Comparison of ENCODE assay signal across 34 cellular contexts in the genomic region with DNA sequence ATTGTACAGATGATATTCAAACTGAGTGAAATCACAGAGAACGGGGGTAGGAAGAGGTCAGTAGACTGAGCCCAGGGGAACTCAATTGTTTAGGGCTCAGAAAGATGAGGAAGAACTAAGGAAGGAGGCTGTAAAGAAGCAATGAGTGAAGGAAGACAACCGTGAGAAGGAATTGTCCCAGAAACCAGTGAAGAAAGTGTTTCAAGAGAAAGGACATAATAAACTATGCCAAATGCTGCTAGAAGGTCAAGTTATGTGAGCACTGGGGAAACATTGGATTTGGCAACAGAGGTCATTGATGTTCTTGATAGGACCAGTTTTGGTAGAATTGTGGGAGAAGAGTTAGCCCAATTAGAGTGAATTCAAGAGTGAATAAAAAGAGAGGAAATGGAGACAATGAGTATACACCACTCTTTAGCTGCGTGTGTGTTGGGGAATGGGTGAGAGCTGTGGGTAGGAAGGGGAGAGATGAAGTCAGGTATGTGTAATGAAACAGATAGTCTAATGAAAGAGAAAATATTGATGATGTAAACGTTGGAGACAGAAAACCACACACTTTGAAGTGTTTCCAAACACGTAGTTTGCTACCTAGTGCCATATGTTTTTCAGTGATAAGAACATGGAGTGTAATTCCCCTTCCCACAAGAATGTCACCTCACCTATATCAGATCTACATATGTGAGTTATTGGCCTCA. TPM values are rescaled to one million over a fixed set of nuclear protein-coding genes. Genes with fewer than 3 reads are reported as not detected.
"Had no signal": no experiment of that assay in that cellular context is flagged by ENCODE, and none has a peak within 500 bp of the region (broad histone marks: within the 10 kb centered on the region; RNA-seq: fewer than 3 reads in every experiment).

No MANE protein-coding gene starts in this region.

- H3K4me2 ChIP-seq: SK-N-SH had no signal

- H3K9ac ChIP-seq: SK-N-SH had no signal

- H3K36me3 Mint-ChIP-seq: activated naive CD4-positive, alpha-beta T cell treated with anti-CD3 and anti-CD28 coated beads, Interleukin-2, amount 50 U/mL, for 24 hours; activated naive CD8-positive, alpha-beta T cell treated with anti-CD3 and anti-CD28 coated beads, Interleukin-2, amount 10 ng/mL, durations not matched to agents 7 days and 5 days had no signal

- H3K27me3 Mint-ChIP-seq: activated CD4-positive, alpha-beta T cell treated with anti-CD3 and anti-CD28 coated beads for 36 hours; activated CD4-positive, alpha-beta T cell treated with anti-CD3 and anti-CD28 coated beads, Interleukin-2, amount 10 ng/mL, durations not matched to agents 7 days and 5 days; activated naive CD4-positive, alpha-beta T cell treated with anti-CD3 and anti-CD28 coated beads, Interleukin-2, amount 50 U/mL, for 24 hours; activated naive CD8-positive, alpha-beta T cell treated with anti-CD3 and anti-CD28 coated beads, Interleukin-2, amount 10 ng/mL, durations not matched to agents 7 days and 5 days; activated T-cell treated with anti-CD3 and anti-CD28 coated beads, Interleukin-2, amount 50 U/mL, for 24 hours; central memory CD8-positive, alpha-beta T cell had no signal

- H3K4me3 Mint-ChIP-seq: activated CD4-positive, alpha-beta T cell treated with anti-CD3 and anti-CD28 coated beads for 36 hours; activated CD4-positive, alpha-beta T cell treated with anti-CD3 and anti-CD28 coated beads, Interleukin-2, amount 10 ng/mL, durations not matched to agents 7 days and 5 days; activated CD8-positive, alpha-beta T cell treated with anti-CD3 and anti-CD28 coated beads, Interleukin-2, amount 10 ng/mL, durations not matched to agents 7 days and 5 days; activated naive CD4-positive, alpha-beta T cell treated with anti-CD3 and anti-CD28 coated beads, Interleukin-2, amount 50 U/mL, for 24 hours; activated naive CD8-positive, alpha-beta T cell treated with anti-CD3 and anti-CD28 coated beads, Interleukin-2, amount 10 ng/mL, durations not matched to agents 7 days and 5 days; activated T-cell treated with anti-CD3 and anti-CD28 coated beads, Interleukin-2, amount 50 U/mL, for 24 hours; central memory CD8-positive, alpha-beta T cell; T-helper 1 cell treated with Interleukin-12 subunit alpha and Interleukin-12 subunit beta and Interleukin-4 antibody, amounts not matched to agents 30 μg/mL and 1 μg/mL, for 36 hours; T-helper 2 cell treated with Interferon-gamma antibody and Interleukin-4, amounts not matched to agents 5 μg/mL and 100 μg/mL, for 36 hours had no signal

- H3K27ac ChIP-seq: ascending aorta, cardiac muscle cell, Peyer's patch, SJSA1 had no signal

- H3K4me1 Mint-ChIP-seq: activated CD4-positive, alpha-beta T cell treated with anti-CD3 and anti-CD28 coated beads for 36 hours; activated CD4-positive, alpha-beta T cell treated with anti-CD3 and anti-CD28 coated beads, Interleukin-2, amount 10 ng/mL, durations not matched to agents 7 days and 5 days; activated naive CD4-positive, alpha-beta T cell treated with anti-CD3 and anti-CD28 coated beads, Interleukin-2, amount 50 U/mL, for 24 hours; activated naive CD8-positive, alpha-beta T cell treated with anti-CD3 and anti-CD28 coated beads, Interleukin-2, amount 10 ng/mL, durations not matched to agents 7 days and 5 days; central memory CD8-positive, alpha-beta T cell had no signal

- H3K27me3 ChIP-seq: ascending aorta, cardiac muscle cell, MG63, Peyer's patch, SJSA1 had no signal

- H3K4me3 ChIP-seq: ascending aorta, cardiac muscle cell, MG63, Peyer's patch, SJSA1 had no signal

- H3K27ac Mint-ChIP-seq: activated CD4-positive, alpha-beta T cell treated with anti-CD3 and anti-CD28 coated beads for 36 hours; activated CD4-positive, alpha-beta T cell treated with anti-CD3 and anti-CD28 coated beads, Interleukin-2, amount 10 ng/mL, durations not matched to agents 7 days and 5 days; activated CD8-positive, alpha-beta T cell treated with anti-CD3 and anti-CD28 coated beads, Interleukin-2, amount 10 ng/mL, durations not matched to agents 7 days and 5 days; activated naive CD4-positive, alpha-beta T cell treated with anti-CD3 and anti-CD28 coated beads, Interleukin-2, amount 50 U/mL, for 24 hours; activated naive CD8-positive, alpha-beta T cell treated with anti-CD3 and anti-CD28 coated beads, Interleukin-2, amount 10 ng/mL, durations not matched to agents 7 days and 5 days; activated T-cell treated with anti-CD3 and anti-CD28 coated beads, Interleukin-2, amount 50 U/mL, for 24 hours; activated T-helper 2 cell treated with anti-CD3 and anti-CD28 coated beads, Interferon-gamma antibody, Interleukin-2, Interleukin-4, amounts not matched to agents 10 μg/mL and 5 μg/mL and 100 μg/mL, durations not matched to agents 14 hours and 24 hours and 36 hours; T-helper 1 cell treated with Interleukin-12 subunit alpha and Interleukin-12 subunit beta and Interleukin-4 antibody, amounts not matched to agents 30 μg/mL and 1 μg/mL, for 36 hours; T-helper 2 cell treated with Interferon-gamma antibody and Interleukin-4, amounts not matched to agents 5 μg/mL and 100 μg/mL, for 36 hours had no signal

- ATAC-seq: activated CD4-positive, alpha-beta T cell treated with anti-CD3 and anti-CD28 coated beads for 36 hours; activated CD8-positive, alpha-beta T cell treated with anti-CD3 and anti-CD28 coated beads, Interleukin-2, amount 10 ng/mL, durations not matched to agents 7 days and 5 days had no signal

- H3K9me2 ChIP-seq: SK-N-SH had no signal

- DNase-seq: activated CD4-positive, alpha-beta T cell treated with anti-CD3 and anti-CD28 coated beads for 36 hours; activated CD4-positive, alpha-beta T cell treated with anti-CD3 and anti-CD28 coated beads, Interleukin-2, amount 10 ng/mL, durations not matched to agents 7 days and 5 days; activated CD4-positive, alpha-beta T cell treated with anti-CD3 and anti-CD28 coated beads, Interleukin-2, amount 50 U/mL, for 48 hours; activated CD8-positive, alpha-beta T cell treated with anti-CD3 and anti-CD28 coated beads, Interleukin-2, amount 10 ng/mL, durations not matched to agents 7 days and 5 days; activated gamma-delta T cell; activated naive CD4-positive, alpha-beta T cell treated with Interleukin-2 at 50 U/mL for 16 hours; activated naive CD8-positive, alpha-beta T cell treated with anti-CD3 and anti-CD28 coated beads, Interleukin-2, amount 10 ng/mL, durations not matched to agents 7 days and 5 days; activated T-cell treated with anti-CD3 and anti-CD28 coated beads, Interleukin-2, amount 50 U/mL, for 24 hours; amygdala; Kasumi-1; KG1; MG63; NCI-H1048; NCI-H1105 treated with DMSO at 0.1 percent for 48 hours; NCI-H1436 treated with DMSO at 0.1 percent for 48 hours; NCI-H1694 treated with DMSO at 0.1 percent for 48 hours; NCI-H2029; NCI-H345; NCI-H524 treated with DMSO at 0.1 percent for 48 hours; NK-92 treated with Interleukin-12 subunit alpha and Interleukin-12 subunit beta, amount 100 ng/mL, for 24 hours; Peyer's patch; RPMI8226; SHP77 treated with DMSO at 0.1 percent for 48 hours; SK-N-SH had no signal

- H3K9me3 ChIP-seq: ascending aorta, MG63, Peyer's patch, SJSA1, SK-N-SH had no signal

- FAIRE-seq: TTC549 had no signal

- H3K9me3 Mint-ChIP-seq: activated CD4-positive, alpha-beta T cell treated with anti-CD3 and anti-CD28 coated beads, Interleukin-2, amount 10 ng/mL, durations not matched to agents 7 days and 5 days; activated naive CD4-positive, alpha-beta T cell treated with anti-CD3 and anti-CD28 coated beads, Interleukin-2, amount 50 U/mL, for 24 hours; activated naive CD8-positive, alpha-beta T cell treated with anti-CD3 and anti-CD28 coated beads, Interleukin-2, amount 10 ng/mL, durations not matched to agents 7 days and 5 days; activated T-cell treated with anti-CD3 and anti-CD28 coated beads, Interleukin-2, amount 50 U/mL, for 24 hours; activated T-helper 2 cell treated with anti-CD3 and anti-CD28 coated beads, Interferon-gamma antibody, Interleukin-2, Interleukin-4, amounts not matched to agents 10 μg/mL and 5 μg/mL and 100 μg/mL, durations not matched to agents 14 hours and 24 hours and 36 hours; T-helper 1 cell treated with Interleukin-12 subunit alpha and Interleukin-12 subunit beta and Interleukin-4 antibody, amounts not matched to agents 30 μg/mL and 1 μg/mL, for 36 hours; T-helper 2 cell treated with Interferon-gamma antibody and Interleukin-4, amounts not matched to agents 5 μg/mL and 100 μg/mL, for 36 hours had no signal

- H3K36me3 ChIP-seq: ascending aorta, cardiac muscle cell, MG63, Peyer's patch, SJSA1 had no signal

- H3K4me1 ChIP-seq: ascending aorta, Peyer's patch had no signal

RNA-seq across cellular contexts. Expression of a gene that starts 42.5 kb away (rescaled TPM):
- total RNA-seq: activated CD4-positive, alpha-beta T cell treated with anti-CD3 and anti-CD28 coated beads, Interleukin-2, amount 10 ng/mL, durations not matched to agents 7 days and 5 days; activated CD8-positive, alpha-beta T cell treated with anti-CD3 and anti-CD28 coated beads, Interleukin-2, amount 10 ng/mL, durations not matched to agents 7 days and 5 days; activated T-helper 2 cell treated with anti-CD3 and anti-CD28 coated beads, Interferon-gamma antibody, Interleukin-2, Interleukin-4, amounts not matched to agents 10 μg/mL and 5 μg/mL and 100 μg/mL, durations not matched to agents 14 hours and 24 hours and 36 hours; NCI-H460 had no signal
